In the genomic region with DNA sequence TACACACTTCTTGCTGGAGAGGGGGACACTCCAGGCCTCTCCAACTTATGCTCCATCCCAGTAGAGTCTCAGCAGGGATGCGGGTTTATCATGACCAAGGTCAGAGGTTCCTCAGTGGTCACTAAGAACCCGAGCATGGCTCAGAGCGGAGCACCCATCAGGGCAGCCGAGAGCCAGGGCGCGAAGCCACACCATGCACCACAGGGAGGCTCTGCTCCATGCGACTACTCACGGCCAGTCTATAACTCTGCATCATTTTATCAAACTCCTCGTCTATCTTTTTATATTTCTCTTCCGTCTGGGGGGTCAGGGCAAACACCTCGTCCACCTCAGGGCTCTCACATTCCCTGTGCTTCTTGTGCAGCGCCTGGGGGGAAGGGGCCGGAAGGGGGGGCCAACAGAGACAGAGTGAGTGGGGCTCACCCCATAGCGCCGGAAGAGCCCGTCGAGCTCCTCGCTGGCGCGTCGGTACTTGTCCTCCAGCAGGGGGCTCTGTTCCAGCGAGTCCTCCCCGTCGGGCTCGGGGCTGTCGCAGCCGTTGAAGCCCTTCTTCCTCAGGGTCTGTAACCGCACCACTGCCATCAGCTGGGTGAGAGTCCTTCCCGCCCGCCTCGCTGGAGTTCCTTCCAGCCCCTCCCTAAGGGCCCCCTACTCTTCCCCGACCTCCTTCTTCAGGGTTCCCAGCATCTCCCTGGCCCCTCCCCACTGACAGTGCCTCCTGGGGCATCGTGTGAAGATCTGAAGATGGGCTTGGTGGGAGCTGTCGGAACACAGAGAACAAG, we compare ENCODE assay signal across 8 cellular contexts. TPM values are rescaled to one million over a fixed set of nuclear protein-coding genes. Genes with fewer than 3 reads are reported as not detected.
DNase-seq lines count a peak whose midpoint lies in the region; ATAC-seq, FAIRE-seq and TF ChIP-seq lines count a peak whose summit lies in the region.

No MANE protein-coding gene starts in this region.

- no peak overlapping the region for H4K91ac ChIP-seq in H1 (replicated peaks; ENCODE audit: insufficient read length, low read length)

- H2BK15ac ChIP-seq in H1 (ENCODE audit: low read length): no peak overlapping the region

- no peak overlapping the region for H2BK120ac ChIP-seq in H1 (replicated peaks; ENCODE audit: low read depth, low read length)

- no peaks in the 10 kb centered on the region for H3K9me3 Mint-ChIP-seq in natural killer cell treated with Interleukin-12 subunit alpha and Interleukin-12 subunit beta and Interleukin-15 and Interleukin-18, amount 100 ng/mL, for 72 hours

- H3K27ac Mint-ChIP-seq in natural killer cell treated with Interleukin-12 subunit alpha and Interleukin-12 subunit beta and Interleukin-15 and Interleukin-18, amount 100 ng/mL, for 72 hours: peak overlapping the region; percentile 43 to 76

- H3K56ac ChIP-seq in H1 (replicated peaks; ENCODE audit: insufficient read length, low read depth, low read length): no peak overlapping the region

- H4K8ac ChIP-seq in H1 (ENCODE audit: extremely low read depth, insufficient read depth, low read length): peak overlapping the region; percentile 64

- H3K36me3 Mint-ChIP-seq in natural killer cell treated with Interleukin-12 subunit alpha and Interleukin-12 subunit beta and Interleukin-15 and Interleukin-18, amount 100 ng/mL, for 72 hours: peaks cover 28% of the 10 kb centered on the region

- H3K23ac ChIP-seq in H1 (ENCODE audit: insufficient read length): no peak overlapping the region

- no peak overlapping the region for H3K4me3 ChIP-seq in H1 (ENCODE audit: extremely low read depth in 1 of 4, insufficient read depth in 2 of 4, low read depth in 3 of 4, low read length in 4 of 4)
- no peak overlapping the region for H3K4me3 ChIP-seq in stomach

- peaks cover 2% of the 10 kb centered on the region for H3K79me1 ChIP-seq in H1 (ENCODE audit: low read depth, low read length)

- no peak overlapping the region for H2BK20ac ChIP-seq in H1 (ENCODE audit: low read length)

- CTCF ChIA-PET in H1 (lab: Charles Lee; ENCODE audit: partially characterized antibody): interaction anchor here (0.5 to 9.3 kb wide), 36 partner anchors 11 to 338 kb away, joined by 3 to 236 read pairs (median 4); partner anchors contain the start of genes GPATCH4 and MEF2D

- ATAC-seq in GM18502 (IDR thresholded peaks at IDR 0.05; ENCODE audit: poor library complexity, unreplicated experiment): peak; percentile 52
- ATAC-seq in natural killer cell treated with Interleukin-12 subunit alpha and Interleukin-12 subunit beta and Interleukin-15 and Interleukin-18, amount 100 ng/mL, for 72 hours: peak; percentile 83 to 85

- H3K23me2 ChIP-seq in H1 (ENCODE audit: low read depth, low read length): no peaks in the 10 kb centered on the region

- TF ChIP-seq POLR2A in H1 (IDR thresholded peaks at IDR 0.05; ENCODE audit: control extremely low read depth in 1 of 2, low read depth in 2 of 2, low read length in 2 of 2): no peak
- no peak for TF ChIP-seq POLR2A in stomach (IDR thresholded peaks at IDR 0.05)

- peak overlapping the region; percentile 40 for H3K4me3 Mint-ChIP-seq in natural killer cell treated with Interleukin-12 subunit alpha and Interleukin-12 subunit beta and Interleukin-15 and Interleukin-18, amount 100 ng/mL, for 72 hours

- TF ChIP-seq EP300 in H1 (IDR thresholded peaks at IDR 0.05; ENCODE audit: borderline replicate concordance in 1 of 2, low read depth in 2 of 2, low read length in 2 of 2): 0 out of 3 replicates have a peak, but pooled peaks of 1 of the 2 experiments have one; percentile 31
- no peak for TF ChIP-seq EP300 in stomach (IDR thresholded peaks at IDR 0.05)

- H2BK12ac ChIP-seq in H1 (ENCODE audit: low read depth, low read length): peak overlapping the region; percentile 46; the same call in 1 of the 2 replicates

- H3K4ac ChIP-seq in H1 (replicated peaks; ENCODE audit: insufficient read length, low read depth, low read length): no peak overlapping the region

- H2AK5ac ChIP-seq in H1 (ENCODE audit: low read depth, low read length): no peak overlapping the region

- TF ChIP-seq RAD21 in H1 (IDR thresholded peaks at IDR 0.05 in 1 of 2, conservative IDR thresholded peaks at IDR 0.05 in 1 of 2; ENCODE audit: low read depth in 2 of 2, low read length in 2 of 2): peak; percentile 68 to 76

- intact Hi-C loops in stomach (cut with DNase I; ENCODE audit: low total_unique reads): no loop called here

- peaks cover 3 to 5% of the 10 kb centered on the region in 2 experiments for H4K20me1 ChIP-seq in H1 (replicated peaks in 1 of 2; ENCODE audit: control insufficient read depth in 1 of 2, insufficient read depth in 2 of 2, low read length in 2 of 2)

- TF ChIP-seq CTCF in H1 (IDR thresholded peaks at IDR 0.05; ENCODE audit: control extremely low read depth in 1 of 3, insufficient read depth in 1 of 3, low read depth in 1 of 3, low read length in 3 of 3): peak; percentile 81 to 88 (median 84)
- peak in 5 of 7 experiments; percentile 27 to 71 (median 47) for TF ChIP-seq CTCF in stomach (IDR thresholded peaks at IDR 0.05)

- peak overlapping the region; percentile 17; the same call in 1 of the 2 replicates for H2BK5ac ChIP-seq in H1 (ENCODE audit: low read depth, low read length)

- H3K14ac ChIP-seq in H1 (ENCODE audit: insufficient read length): no peak overlapping the region

- POLR2A ChIA-PET in H1 (lab: Charles Lee; ENCODE audit: partially characterized antibody): interaction anchor here (0.5 to 16.1 kb wide), 10 partner anchors 8 to 121 kb away, joined by 3 to 166 read pairs (median 4); partner anchors contain the start of genes GPATCH4, MEF2D and NAXE

- peaks cover 34 to 47% of the 10 kb centered on the region in 2 donors for H3K4me1 Mint-ChIP-seq in natural killer cell treated with Interleukin-12 subunit alpha and Interleukin-12 subunit beta and Interleukin-15 and Interleukin-18, amount 100 ng/mL, for 72 hours (ENCODE audit: low read depth in 2 of 2)

- peaks cover 0 to 16% (median 11%) of the 10 kb centered on the region in 4 experiments; a peak in 6 of 7 replicates for H3K4me1 ChIP-seq in H1 (replicated peaks in 1 of 4; ENCODE audit: control insufficient read depth in 3 of 4, insufficient read depth in 4 of 4, low read length in 3 of 4)
- peaks cover 45 to 99% (median 74%) of the 10 kb centered on the region in 4 donors for H3K4me1 ChIP-seq in stomach

- H4K5ac ChIP-seq in H1 (ENCODE audit: insufficient read length, low read depth, low read length): no peak overlapping the region

- H2AFZ ChIP-seq in H1 (ENCODE audit: low read length): no peak overlapping the region

- no peaks in the 10 kb centered on the region for H3K9me3 ChIP-seq in H1 (ENCODE audit: insufficient read depth in 2 of 2, low read depth in 1 of 2, low read length in 1 of 2)
- no peaks in the 10 kb centered on the region for H3K9me3 ChIP-seq in stomach

- WGBS in H1 (ENCODE audit: extremely low coverage in 1 of 2, insufficient coverage in 1 of 2, insufficient read length in 1 of 2, insufficient replicate concordance in 2 of 2, low coverage in 1 of 2, low lambda C conversion rate in 2 of 2, missing lambda C conversion rate in 1 of 2), 2 experiments: 43% methylated on average over 31 of the region's 34 CpGs; no CpG with 5 or more reads in 1 of the 2 experiments
- 45 to 57% (median 50%) methylated on average over 30 to 34 of the region's 34 CpGs for WGBS in stomach, 5 donors

- H3K9ac ChIP-seq in H1 (replicated peaks in 1 of 4; ENCODE audit: extremely low read depth in 1 of 4, low read depth in 3 of 4, low read length in 3 of 4): no peak overlapping the region

- H3K27me3 Mint-ChIP-seq in natural killer cell treated with Interleukin-12 subunit alpha and Interleukin-12 subunit beta and Interleukin-15 and Interleukin-18, amount 100 ng/mL, for 72 hours: no peaks in the 10 kb centered on the region

- H3K27me3 ChIP-seq in H1 (replicated peaks in 1 of 4; ENCODE audit: control insufficient read depth in 3 of 4, extremely low read depth in 1 of 4, insufficient read depth in 3 of 4, low read length in 3 of 4): no peaks in the 10 kb centered on the region
- H3K27me3 ChIP-seq in stomach: no peaks in the 10 kb centered on the region

- peaks cover 3 to 27% (median 11%) of the 10 kb centered on the region in 4 experiments; a peak in 7 of 8 replicates for H3K36me3 ChIP-seq in H1 (ENCODE audit: control insufficient read depth in 2 of 4, insufficient read depth in 4 of 4, low read length in 3 of 4)
- peaks cover 67 to 82% (median 80%) of the 10 kb centered on the region in 4 donors for H3K36me3 ChIP-seq in stomach

- 0 out of 4 replicates have a peak overlapping the region, but pooled peaks of 1 of the 2 experiments have one; percentile 36 for H3K4me2 ChIP-seq in H1 (ENCODE audit: insufficient read depth in 1 of 2, low read depth in 2 of 2, low read length in 2 of 2)

- H3K79me2 ChIP-seq in H1 (ENCODE audit: control insufficient read depth in 1 of 2, insufficient read depth in 2 of 2, low read length in 2 of 2): peaks cover 0 to 7% of the 10 kb centered on the region in 2 experiments; a peak in 1 of 4 replicates

- H3K18ac ChIP-seq in H1 (ENCODE audit: extremely low read depth, low read length): no peak overlapping the region

- FAIRE-seq in H1 (lab: Jason Lieb, UNC): no peak

- H3K27ac ChIP-seq in H1 (ENCODE audit: low read depth, low read length) (no peak overlapping the region), stomach (peak overlapping the region; percentile 22 to 97 (median 85))

- DNase-seq in NAMALWA (ENCODE audit: low spot score) (peak; percentile 92), H1 (ENCODE audit: low read depth in 1 of 2, low spot score in 2 of 2) (peak in 1 of 2 experiments; percentile 88), stomach (peak; percentile 71), SW480 (ENCODE audit: low spot score) (no peak), NCI-H2107 treated with DMSO at 0.1 percent for 48 hours (lab: John Stamatoyannopoulos, UW; ENCODE audit: unreplicated experiment) (no peak)
- DNase-seq in activated CD8-positive, alpha-beta memory T cell treated with anti-CD3 and anti-CD28 coated beads for 24 hours: peak; percentile 90
- DNase-seq in natural killer cell treated with Interleukin-12 subunit alpha and Interleukin-12 subunit beta and Interleukin-15 and Interleukin-18, amount 100 ng/mL, for 72 hours (ENCODE audit: low spot score): peak; percentile 83

TF ChIP-seq in H1, 55 proteins besides CTCF, POLR2A, EP300 and RAD21 (continues in another document):
- no peak for TF ChIP-seq TEAD4 (IDR thresholded peaks at IDR 0.05; ENCODE audit: low read depth, low read length)

RNA-seq across cellular contexts. Expression of gene MEF2D, which starts 20.0 kb away (rescaled TPM):
- 17.3 and 19.5 TPM in 2 replicates for total RNA-seq in H1 (2021; fragmentation: NEBNext Ultra II Directional; extraction: Animal tissue kit (Norgen Biotek cat#: 25700))
- 20.3 and 44.4 TPM in 2 replicates for polyA plus RNA-seq in H1 (2011; rRNA removed)
- polyA plus RNA-seq in H1 (2011; cell fraction: cytosol; rRNA removed): 12.4 TPM
- 19.5 TPM for polyA plus RNA-seq in H1 (2011; cell fraction: nucleus; rRNA removed)
- polyA plus RNA-seq in H1 (2012, experiment 1 of 2): 10.3 to 14.6 TPM (median 12.8 TPM) in 4 replicates
- 8.1 TPM for polyA plus RNA-seq in H1 (2012, experiment 2 of 2)
- polyA plus RNA-seq in H1 (2013, experiment 1 of 2): 9.1 TPM
- 8.8 TPM for polyA plus RNA-seq in H1 (2013, experiment 2 of 2)
- polyA minus RNA-seq in H1 (2011; rRNA and poly(A)+ RNA removed): 6.7 and 7.7 TPM in 2 replicates
- 14.5 TPM for polyA minus RNA-seq in H1 (2011; cell fraction: cytosol; rRNA and poly(A)+ RNA removed)
- polyA minus RNA-seq in H1 (2011; cell fraction: nucleus; rRNA and poly(A)+ RNA removed): 9.3 TPM
- total RNA-seq in natural killer cell treated with Interleukin-12 subunit alpha and Interleukin-12 subunit beta and Interleukin-15 and Interleukin-18, amount 100 ng/mL, for 72 hours: 10 to 100 TPM; 48.1 to 62.2 TPM
- total RNA-seq in stomach: 100 to 1,000 TPM in 1 of 5 donors, 10 to 100 TPM in 4; 14.3 to 136 (median 62.5) TPM
- 10 to 100 TPM in 2 of 3 donors, 1 to 10 TPM in 1; 7.7 to 15.6 (median 14.5) TPM for polyA plus RNA-seq in stomach

Comparison
In these comparisons a context has a peak if more than half of its experiments do, and no peak if none do; other contexts are left out.
1. DNase-seq: peak in NAMALWA (single experiment), activated CD8-positive, alpha-beta memory T cell treated with anti-CD3 and anti-CD28 coated beads for 24 hours (single experiment), natural killer cell treated with Interleukin-12 subunit alpha and Interleukin-12 subunit beta and Interleukin-15 and Interleukin-18, amount 100 ng/mL, for 72 hours (single experiment) and stomach (single experiment); none in SW480 (single experiment) and NCI-H2107 treated with DMSO at 0.1 percent for 48 hours (single experiment).